17 cellular contexts compared by ENCODE assay signal in genomic region chr17:63275968-63276349, GRCh38.
DNase-seq lines count a peak whose midpoint lies in the region; ATAC-seq, FAIRE-seq and TF ChIP-seq lines count a peak whose summit lies in the region.
"Had no signal": no experiment of that assay in that cellular context is flagged by ENCODE, and none has a peak within 500 bp of the region (broad histone marks: within the 10 kb centered on the region; RNA-seq: fewer than 3 reads in every experiment).

No MANE protein-coding gene starts in this region.

- no peak overlapping the region for H2AFZ ChIP-seq in endothelial cell of umbilical vein (ENCODE audit: low read depth, low read length)

- dilution Hi-C loops in endothelial cell of umbilical vein (cut with MboI; ENCODE audit: extremely low pct_ligation_motif_present, low sequenced_read_pairs): no loop called here

- no peaks in the 10 kb centered on the region for H3K9me1 ChIP-seq in endothelial cell of umbilical vein (replicated peaks; ENCODE audit: control insufficient read depth, extremely low read depth, insufficient read depth, low read length)

- DNase-seq in EH (ENCODE audit: low read depth): peak; percentile 23
- DNase-seq in OCI-M1 (lab: John Stamatoyannopoulos, UW): peak; percentile 18
- no peak for DNase-seq in endothelial cell of umbilical vein (ENCODE audit: low read depth, low spot score)
- no peak for DNase-seq in pancreas
- DNase-seq: activated CD4-positive, CD25-positive, alpha-beta regulatory T cell treated with anti-CD3 and anti-CD28 coated beads, Interleukin-2, amount 50 U/mL, for 72 hours; C1 segment of cervical spinal cord; DMS79 treated with DMSO at 0.1 percent for 48 hours; NCI-H1092 treated with DMSO at 0.1 percent for 48 hours; NCI-H2107; NCI-H774; ovary had no signal

- WGBS in pancreas, 2 donors: 63 to 80% methylated on average over 2 of the region's 2 CpGs

- no peaks in the 10 kb centered on the region for H3K79me2 ChIP-seq in endothelial cell of umbilical vein (ENCODE audit: control insufficient read depth, insufficient read depth, low read length)

- no peaks in the 10 kb centered on the region for H3K9me3 ChIP-seq in endothelial cell of umbilical vein (replicated peaks; ENCODE audit: control insufficient read depth, insufficient read depth, low read length)
- H3K9me3 ChIP-seq in pancreas: no peaks in the 10 kb centered on the region
- H3K9me3 ChIP-seq: ovary, thoracic aorta had no signal

- TF ChIP-seq POLR2A in endothelial cell of umbilical vein (IDR thresholded peaks at IDR 0.05; ENCODE audit: low read depth, low read length) (no peak), GM18505 (IDR thresholded peaks at IDR 0.05; ENCODE audit: borderline replicate concordance, extremely low read depth, insufficient read depth, insufficient read length) (no peak)

- no peak for FAIRE-seq in endothelial cell of umbilical vein (lab: Jason Lieb, UNC)
- peak; percentile 49 for FAIRE-seq in pancreas (lab: Jason Lieb, UNC)

- H3K27me3 ChIP-seq in endothelial cell of umbilical vein (ENCODE audit: control insufficient read depth in 2 of 2, insufficient read depth in 2 of 2, low read length in 2 of 2) (no peaks in the 10 kb centered on the region), pancreas (no peaks in the 10 kb centered on the region)
- H3K27me3 ChIP-seq: ascending aorta, ovary had no signal

- H3K4me3 ChIP-seq in endothelial cell of umbilical vein (replicated peaks in 1 of 3; ENCODE audit: insufficient read depth in 1 of 3, low read depth in 1 of 3, low read length in 3 of 3): no peak overlapping the region
- no peak overlapping the region for H3K4me3 ChIP-seq in pancreas
- H3K4me3 ChIP-seq: ascending aorta, coronary artery, ovary, thoracic aorta had no signal

- POLR2A ChIA-PET in endothelial cell of umbilical vein (lab: Charles Lee): no interaction called here

- CTCF ChIA-PET in endothelial cell of umbilical vein (lab: Charles Lee): interaction anchor here (0.7 to 1.7 kb wide), 9 partner anchors 9 to 194 kb away, joined by 3 to 9 read pairs (median 4); no protein-coding TSS in a partner anchor

- intact Hi-C loops in endothelial cell of umbilical vein (cut with micrococcal nuclease): no loop called here
- intact Hi-C loops in pancreas (cut with DNase I): no loop called here

- H3K4me1 ChIP-seq in endothelial cell of umbilical vein (ENCODE audit: control insufficient read depth, extremely low read depth, insufficient read depth, low read length) (peaks cover 38% of the 10 kb centered on the region), pancreas (no peaks in the 10 kb centered on the region)

- BruUV-seq in endothelial cell of umbilical vein (replicated peaks; lab: Mats Ljungman, UMichigan): no TSS peak

- no peaks in the 10 kb centered on the region for H4K20me1 ChIP-seq in endothelial cell of umbilical vein (replicated peaks; ENCODE audit: control insufficient read depth, extremely low read depth, insufficient read depth, low read length)

- no peak overlapping the region for H3K9ac ChIP-seq in endothelial cell of umbilical vein (replicated peaks; ENCODE audit: extremely low read depth, insufficient read depth, low read length)

- TF ChIP-seq CTCF in endothelial cell of umbilical vein (IDR thresholded peaks at IDR 0.05; ENCODE audit: extremely low read depth in 1 of 2, insufficient read depth in 1 of 2, low read depth in 1 of 2, low read length in 2 of 2) (no peak), pancreas (IDR thresholded peaks at IDR 0.05) (no peak)

- ATAC-seq in pancreas: no peak
- no peak for ATAC-seq in GM18505 (IDR thresholded peaks at IDR 0.05; ENCODE audit: unreplicated experiment)
- no peak for ATAC-seq in GM21447 (IDR thresholded peaks at IDR 0.05; ENCODE audit: unreplicated experiment)
- ATAC-seq in HG02571 (IDR thresholded peaks at IDR 0.05; ENCODE audit: unreplicated experiment): no peak

- H3K36me3 ChIP-seq in endothelial cell of umbilical vein (ENCODE audit: control insufficient read depth in 2 of 2, extremely low read depth in 1 of 2, insufficient read depth in 2 of 2, low read length in 2 of 2): no peaks in the 10 kb centered on the region
- H3K36me3 ChIP-seq in pancreas: no peaks in the 10 kb centered on the region
- H3K36me3 ChIP-seq: ascending aorta, ovary, thoracic aorta had no signal

- no peak overlapping the region for H3K4me2 ChIP-seq in endothelial cell of umbilical vein (ENCODE audit: insufficient read depth, low read length)

- H3K27ac ChIP-seq in endothelial cell of umbilical vein (ENCODE audit: insufficient read depth, low read depth, low read length) (peak overlapping the region; percentile 28), pancreas (no peak overlapping the region)
- H3K27ac ChIP-seq: ascending aorta, coronary artery, ovary, thoracic aorta had no signal

TF ChIP-seq in endothelial cell of umbilical vein, 7 proteins besides CTCF, POLR2A, EP300 and RAD21:
- no peak for TF ChIP-seq EZH2 (IDR thresholded peaks at IDR 0.05; ENCODE audit: borderline replicate concordance, low read depth, low read length, severe bottlenecking)
- no peak for TF ChIP-seq FOS (IDR thresholded peaks at IDR 0.05; ENCODE audit: borderline replicate concordance, insufficient read depth, low read length)
- TF ChIP-seq GATA2 (IDR thresholded peaks at IDR 0.05; ENCODE audit: insufficient read depth, insufficient read length, low read depth, low read length): no peak
- no peak for TF ChIP-seq MAX (IDR thresholded peaks at IDR 0.05; ENCODE audit: insufficient read depth, insufficient read length)
- TF ChIP-seq MYC (IDR thresholded peaks at IDR 0.05; ENCODE audit: low read depth, low read length): no peak
- TF ChIP-seq POLR2AphosphoS5 (IDR thresholded peaks at IDR 0.05; ENCODE audit: insufficient read depth, low read depth, low read length): no peak
- TF ChIP-seq JUN (IDR thresholded peaks at IDR 0.05; ENCODE audit: borderline replicate concordance, insufficient read depth, insufficient read length, low read depth): no peak

Comparison
In these comparisons a context has a peak if more than half of its experiments do, and no peak if none do; other contexts are left out.
1. DNase-seq: peak in EH (single experiment) and OCI-M1 (single experiment); none in endothelial cell of umbilical vein (single experiment) and pancreas (0 of 6).